ENCODE assay signal across 8 cellular contexts in the genomic region with DNA sequence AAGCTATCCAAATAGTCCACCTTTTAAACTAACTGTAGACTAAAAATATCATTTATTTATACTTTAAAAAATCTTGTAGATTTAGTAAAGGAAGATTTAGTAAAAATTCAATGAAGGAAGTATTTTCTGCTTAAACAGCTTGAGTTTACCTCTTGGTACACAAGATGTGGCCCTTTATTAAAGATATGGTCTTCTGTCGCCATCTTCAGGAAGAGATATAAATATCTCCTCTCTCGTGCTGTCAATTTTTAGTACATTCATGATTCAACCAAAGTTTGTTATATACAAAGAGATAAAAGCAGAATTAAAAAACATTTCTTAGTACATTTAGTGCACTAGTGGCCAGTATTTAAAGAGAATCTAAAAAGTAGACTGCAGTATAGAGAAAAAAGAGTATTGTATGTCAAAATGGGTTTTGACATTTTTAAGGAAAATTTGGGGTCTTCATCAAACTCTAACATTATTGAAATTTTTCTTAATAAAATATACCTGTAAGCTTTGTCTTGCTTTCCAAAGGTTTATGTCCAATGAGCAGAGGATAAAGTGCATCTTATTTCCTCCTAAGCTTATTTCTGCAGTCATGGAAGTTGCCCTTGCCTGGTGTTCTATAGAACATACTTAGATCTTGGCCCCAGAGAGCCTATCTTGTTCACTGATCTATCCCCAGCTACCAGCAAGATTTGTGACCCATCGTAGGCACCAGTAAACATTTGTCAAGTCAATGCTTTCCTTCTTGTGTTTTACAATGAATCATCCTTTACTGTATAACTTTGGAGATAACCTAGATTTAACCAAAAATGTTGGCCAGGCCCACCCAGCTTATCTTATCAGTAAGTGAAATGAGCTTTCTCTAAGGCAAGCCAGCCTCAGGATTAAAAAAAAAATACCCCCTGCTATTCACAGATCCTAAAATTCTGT. TPM values are rescaled to one million over a fixed set of nuclear protein-coding genes. Genes with fewer than 3 reads are reported as not detected.
DNase-seq lines count a peak whose midpoint lies in the region; ATAC-seq and TF ChIP-seq lines count a peak whose summit lies in the region.

No MANE protein-coding gene starts in this region.

- H4K20me1 ChIP-seq in mammary epithelial cell (ENCODE audit: insufficient read depth, low read length) = no peaks in the 10 kb centered on the region

- H2AFZ ChIP-seq in mammary epithelial cell (ENCODE audit: low read depth, low read length) = no peak overlapping the region

- no peak overlapping the region for H3K4me2 ChIP-seq in mammary epithelial cell (ENCODE audit: insufficient read depth, low read depth, low read length)

- dilution Hi-C loops in mammary epithelial cell (cut with HindIII; ENCODE audit: low sequenced_read_pairs) = loop anchor here (5.0 to 25.0 kb wide), 2 partner anchors 48 to 457 kb away; no protein-coding TSS in a partner anchor

- H3K27ac ChIP-seq in mammary epithelial cell (ENCODE audit: insufficient read depth, low read depth, low read length) = no peak overlapping the region

- WGBS in mammary epithelial cell (ENCODE audit: low coverage, missing lambda C conversion rate) = 3% methylated on average over 3 of the region's 3 CpGs

- in situ Hi-C loops in mammary epithelial cell (cut with MboI; ENCODE audit: low sequenced_read_pairs in 2 of 2) = loop anchor here in 1 of 2 donors (10.0 kb wide), 2 partner anchors 180 to 600 kb away; no protein-coding TSS in a partner anchor

- intact Hi-C loops in mammary epithelial cell (cut with micrococcal nuclease) = loop anchor here (1.0 to 10.0 kb wide), 7 partner anchors 40 to 1890 kb away; no protein-coding TSS in a partner anchor

- CTCF ChIA-PET in mammary epithelial cell (lab: Charles Lee; ENCODE audit: low non-redundant PET) = interaction anchor here (0.6 to 1.0 kb wide), 9 partner anchors 9 to 543 kb away, joined by 3 to 7 read pairs (median 4); no protein-coding TSS in a partner anchor

- DNase-seq in GDM1 (lab: John Stamatoyannopoulos, UW) (peak; percentile 22), NCI-H526 (lab: John Stamatoyannopoulos, UW) (peak; percentile 47 to 82), mammary epithelial cell (peak; percentile 40), left lobe of liver (ENCODE audit: low spot score) (no peak)

- peak; percentile 35 to 57 for TF ChIP-seq CTCF in mammary epithelial cell (conservative IDR thresholded peaks at IDR 0.05 in 1 of 2, IDR thresholded peaks at IDR 0.05 in 1 of 2; ENCODE audit: extremely low read depth in 1 of 2, insufficient read depth in 1 of 2, low read depth in 1 of 2, low read length in 2 of 2)

- peaks cover 11% of the 10 kb centered on the region for H3K4me1 ChIP-seq in mammary epithelial cell (ENCODE audit: insufficient read depth, low read length)

- no peaks in the 10 kb centered on the region for H3K79me2 ChIP-seq in mammary epithelial cell (ENCODE audit: insufficient read depth, low read length)

- ATAC-seq in HG02852 (IDR thresholded peaks at IDR 0.05; ENCODE audit: unreplicated experiment) (peak; percentile 44), left lobe of liver (peak; percentile 51), HG03135 (IDR thresholded peaks at IDR 0.05; ENCODE audit: unreplicated experiment) (no peak), HG03460 (IDR thresholded peaks at IDR 0.05; ENCODE audit: unreplicated experiment) (no peak), GM19023 (IDR thresholded peaks at IDR 0.05; ENCODE audit: unreplicated experiment) (no peak)

- no peak overlapping the region for H3K4me3 ChIP-seq in mammary epithelial cell (replicated peaks in 1 of 3; ENCODE audit: insufficient read depth in 1 of 3, low read depth in 2 of 3, low read length in 3 of 3)

- no peaks in the 10 kb centered on the region for H3K27me3 ChIP-seq in mammary epithelial cell (ENCODE audit: insufficient read depth, low read length)

- no TSS peak for BruUV-seq in mammary epithelial cell (replicated peaks; lab: Mats Ljungman, UMichigan)

- no peak overlapping the region for H3K9ac ChIP-seq in mammary epithelial cell (ENCODE audit: insufficient read depth, low read length)

- no peaks in the 10 kb centered on the region for H3K36me3 ChIP-seq in mammary epithelial cell (ENCODE audit: insufficient read depth, low read length)

- no peaks in the 10 kb centered on the region for H3K9me3 ChIP-seq in mammary epithelial cell (replicated peaks; ENCODE audit: insufficient read depth, low read length)

RNA-seq across cellular contexts. Expression of gene EML6, which starts 18.5 kb away (rescaled TPM):
- total RNA-seq in mammary epithelial cell = under 1 TPM; 0.83 to 0.94 TPM
- polyA plus RNA-seq in mammary epithelial cell = 0.37 TPM
- not detected for polyA minus RNA-seq in mammary epithelial cell
- total RNA-seq in left lobe of liver = 1.6 TPM

Comparison
In these comparisons a context has a peak if more than half of its experiments do, and no peak if none do; other contexts are left out.
1. ATAC-seq: peak in HG02852 (single experiment) and left lobe of liver (single experiment); none in HG03135 (single experiment), HG03460 (single experiment) and GM19023 (single experiment).